In the genomic region with DNA sequence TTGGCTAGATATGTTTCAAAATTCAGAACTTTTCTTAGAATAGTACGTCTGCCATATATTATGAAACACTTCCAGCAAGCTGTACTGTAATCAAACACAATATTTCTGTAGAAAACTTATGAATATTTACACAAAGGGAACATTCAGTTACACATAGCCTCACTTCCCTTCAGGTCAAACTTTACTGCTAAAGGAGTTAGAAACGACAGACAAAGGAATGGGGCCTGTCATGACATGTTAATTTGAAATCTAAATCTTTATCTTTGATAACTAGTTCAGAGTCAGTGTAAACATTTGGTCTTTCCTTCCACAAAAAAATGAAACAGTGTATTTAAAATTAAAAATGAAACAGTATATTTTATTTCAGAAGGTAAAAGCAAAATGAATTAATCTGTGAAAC, we compare ENCODE assay signal across 9 cellular contexts. TPM values are rescaled to one million over a fixed set of nuclear protein-coding genes. Genes with fewer than 3 reads are reported as not detected.
A peak's percentile ranks its signal among the peaks of the same experiment; 100 is the strongest.
DNase-seq lines count a peak whose midpoint lies in the region; ATAC-seq and TF ChIP-seq lines count a peak whose summit lies in the region.
"Had no signal": no experiment of that assay in that cellular context is flagged by ENCODE, and none has a peak within 500 bp of the region (broad histone marks: within the 10 kb centered on the region; RNA-seq: fewer than 3 reads in every experiment).

No MANE protein-coding gene starts in this region.

- H3K9me3 ChIP-seq in iPS-18a (ENCODE audit: control insufficient read depth, low read depth, low read length) (peaks cover under 1% of the 10 kb centered on the region), suprapubic skin (no peaks in the 10 kb centered on the region)

- no peaks in the 10 kb centered on the region for H3K27me3 Mint-ChIP-seq in activated CD4-positive, alpha-beta memory T cell treated with anti-CD3 and anti-CD28 coated beads for 36 hours

- peak overlapping the region; percentile 99 for H3K4me3 Mint-ChIP-seq in activated CD4-positive, alpha-beta memory T cell treated with anti-CD3 and anti-CD28 coated beads for 36 hours

- POLR2A ChIA-PET in activated CD4-positive, alpha-beta memory T cell treated with anti-CD3 and anti-CD28 coated beads for 36 hours (lab: Charles Lee): interaction anchor here (1.4 kb wide), 1 partner anchor 192 kb away, joined by 6 read pairs; a partner anchor contains a TSS

- no peaks in the 10 kb centered on the region for H3K9me3 Mint-ChIP-seq in activated CD4-positive, alpha-beta memory T cell treated with anti-CD3 and anti-CD28 coated beads for 36 hours

- no peak for TF ChIP-seq POLR2A in suprapubic skin (IDR thresholded peaks at IDR 0.05)

- no peak for ATAC-seq in GM19455 (IDR thresholded peaks at IDR 0.05; ENCODE audit: unreplicated experiment)
- no peak for ATAC-seq in HG03175 (IDR thresholded peaks at IDR 0.05; ENCODE audit: unreplicated experiment)

- H3K36me3 ChIP-seq in iPS-18a (ENCODE audit: control insufficient read depth, low read depth, low read length) (peaks cover 3% of the 10 kb centered on the region), suprapubic skin (peaks cover 15% of the 10 kb centered on the region)

- WGBS in suprapubic skin: 14% methylated on average over 2 of the region's 2 CpGs

- peak; percentile 33 for DNase-seq in NOMO-1 treated with DMSO at 0.1 percent for 48 hours (lab: John Stamatoyannopoulos, UW; ENCODE audit: unreplicated experiment)
- no peak for DNase-seq in NOMO-1 treated with dmso at 0.1 percent for 144 hours (lab: John Stamatoyannopoulos, UW; ENCODE audit: unreplicated experiment)
- no peak for DNase-seq in activated CD4-positive, alpha-beta memory T cell treated with anti-CD3 and anti-CD28 coated beads for 36 hours
- no peak for DNase-seq in suprapubic skin (ENCODE audit: low spot score in 2 of 2)
- no peak for DNase-seq in activated CD4-positive, CD25-positive, alpha-beta regulatory T cell treated with anti-CD3 and anti-CD28 coated beads, Interleukin-2, amount 50 U/mL, for 72 hours
- DNase-seq: RPMI8226 had no signal

- CTCF ChIA-PET in activated CD4-positive, alpha-beta memory T cell treated with anti-CD3 and anti-CD28 coated beads for 36 hours (lab: Charles Lee): no interaction called here

- H3K27me3 ChIP-seq in iPS-18a (ENCODE audit: control insufficient read depth, insufficient read depth, low read length): peaks cover 9% of the 10 kb centered on the region
- no peaks in the 10 kb centered on the region for H3K27me3 ChIP-seq in suprapubic skin

- TF ChIP-seq EP300 in suprapubic skin (IDR thresholded peaks at IDR 0.05): no peak

- peak overlapping the region; percentile 72 for H3K4me3 ChIP-seq in iPS-18a (ENCODE audit: low read length)
- peak overlapping the region; percentile 61 for H3K4me3 ChIP-seq in suprapubic skin

- TF ChIP-seq CTCF in suprapubic skin (IDR thresholded peaks at IDR 0.05): no peak

- intact Hi-C loops in activated CD4-positive, alpha-beta memory T cell treated with anti-CD3 and anti-CD28 coated beads for 36 hours (cut with micrococcal nuclease): loop anchor here (2.0 to 10.0 kb wide), 5 partner anchors 32 to 870 kb away; a partner anchor contains a TSS

- H3K27ac Mint-ChIP-seq in activated CD4-positive, alpha-beta memory T cell treated with anti-CD3 and anti-CD28 coated beads for 36 hours: peak overlapping the region; percentile 95

- H3K9ac ChIP-seq in iPS-18a (ENCODE audit: low read length): peak overlapping the region; percentile 3

- H3K27ac ChIP-seq in iPS-18a (ENCODE audit: low read length): no peak overlapping the region
- peak overlapping the region; percentile 82 for H3K27ac ChIP-seq in suprapubic skin

- H3K36me3 Mint-ChIP-seq in activated CD4-positive, alpha-beta memory T cell treated with anti-CD3 and anti-CD28 coated beads for 36 hours: peaks cover 20% of the 10 kb centered on the region

- H3K4me1 Mint-ChIP-seq in activated CD4-positive, alpha-beta memory T cell treated with anti-CD3 and anti-CD28 coated beads for 36 hours (ENCODE audit: low read depth): peaks cover 28% of the 10 kb centered on the region

- peaks cover 6% of the 10 kb centered on the region for H3K4me1 ChIP-seq in iPS-18a (ENCODE audit: control insufficient read depth, low read depth, low read length)
- H3K4me1 ChIP-seq in suprapubic skin: peaks cover 32% of the 10 kb centered on the region

RNA-seq across cellular contexts. Expression of a gene that starts 1.0 kb away (rescaled TPM):
- total RNA-seq in activated CD4-positive, alpha-beta memory T cell treated with anti-CD3 and anti-CD28 coated beads for 36 hours: 1 to 10 TPM; 8.5 to 9.6 TPM
- total RNA-seq in suprapubic skin: 10 to 100 TPM; 18.5 to 68.6 (median 31.7) TPM
